1 cellular context compared by ENCODE assay signal in genomic region chr17:27381007-27381501, GRCh38.
TF ChIP-seq lines count a peak whose summit lies in the region.

No MANE protein-coding gene starts in this region.

TF ChIP-seq in K562, 482 proteins besides CTCF, POLR2A, EP300 and RAD21 (continued from another document and continues in another):
- no peak for TF ChIP-seq ILK (tag; IDR thresholded peaks at IDR 0.05; ENCODE audit: borderline replicate concordance, low read depth)
- peak in 1 of 2 experiments; percentile 82; a peak in 2 of 4 replicates for TF ChIP-seq NONO (IDR thresholded peaks at IDR 0.05; ENCODE audit: low read depth in 2 of 2, low read length in 1 of 2)
- no peak for TF ChIP-seq EWSR1 (IDR thresholded peaks at IDR 0.05; ENCODE audit: borderline replicate concordance, low read depth, partially characterized antibody)
- no peak for TF ChIP-seq MCM3 (IDR thresholded peaks at IDR 0.05)
- no peak for TF ChIP-seq HES1 (IDR thresholded peaks at IDR 0.05; ENCODE audit: low read depth)
- no peak for TF ChIP-seq JUNB (CRISPR knock-in tag; conservative IDR thresholded peaks at IDR 0.05)
- peak; percentile 72; the same call in 1 of the 2 replicates for TF ChIP-seq CBX5 (IDR thresholded peaks at IDR 0.05; ENCODE audit: borderline replicate concordance, low read depth)
- TF ChIP-seq ARID3B (CRISPR knock-in tag; IDR thresholded peaks at IDR 0.05; ENCODE audit: borderline replicate concordance), result no peak
- no peak for TF ChIP-seq PCBP2 (IDR thresholded peaks at IDR 0.05; ENCODE audit: low read depth, low read length, poor library complexity, severe bottlenecking)
- TF ChIP-seq MYC (IDR thresholded peaks at IDR 0.05; ENCODE audit: low read depth, low read length), result peak; percentile 84
- no peak for TF ChIP-seq MYC (CRISPR knock-in tag; IDR thresholded peaks at IDR 0.05; ENCODE audit: borderline replicate concordance, low read depth)
- TF ChIP-seq NCOA6 (IDR thresholded peaks at IDR 0.05), result no peak
- TF ChIP-seq E4F1 (CRISPR knock-in tag; IDR thresholded peaks at IDR 0.05; ENCODE audit: borderline replicate concordance), result no peak
- TF ChIP-seq ZBTB12 (CRISPR knock-in tag; IDR thresholded peaks at IDR 0.05), result no peak
- TF ChIP-seq MYNN (IDR thresholded peaks at IDR 0.05), result peak; percentile 89
- TF ChIP-seq MYNN (CRISPR knock-in tag; IDR thresholded peaks at IDR 0.05), result no peak
- TF ChIP-seq DACH1 (IDR thresholded peaks at IDR 0.05; ENCODE audit: partially characterized antibody), result peak; percentile 27
- TF ChIP-seq POLR2H (tag; IDR thresholded peaks at IDR 0.05; ENCODE audit: low read depth), result no peak
- no peak for TF ChIP-seq ZNF280A (IDR thresholded peaks at IDR 0.05; ENCODE audit: low read depth, partially characterized antibody)
- TF ChIP-seq CLOCK (CRISPR knock-in tag; IDR thresholded peaks at IDR 0.05; ENCODE audit: borderline replicate concordance), result no peak
- TF ChIP-seq THAP12 (CRISPR knock-in tag; IDR thresholded peaks at IDR 0.05), result peak; percentile 89
- TF ChIP-seq TCF15 (CRISPR knock-in tag; IDR thresholded peaks at IDR 0.05), result no peak
- TF ChIP-seq ZNF695 (CRISPR knock-in tag; IDR thresholded peaks at IDR 0.05), result no peak
- TF ChIP-seq TRIM28 (IDR thresholded peaks at IDR 0.05), result no peak; the same call in 1 of the 2 replicates
- peak; percentile 97 for TF ChIP-seq KLF13 (tag; IDR thresholded peaks at IDR 0.05; ENCODE audit: borderline replicate concordance, low read depth)
- TF ChIP-seq RBM39 (optimal IDR thresholded peaks at IDR 0.05; ENCODE audit: low read depth, low read length), result no peak
- no peak for TF ChIP-seq NFRKB (IDR thresholded peaks at IDR 0.05; ENCODE audit: low read depth)
- TF ChIP-seq ZNF76 (CRISPR knock-in tag; IDR thresholded peaks at IDR 0.05; ENCODE audit: borderline replicate concordance), result no peak
- no peak for TF ChIP-seq ZNF445 (CRISPR knock-in tag; IDR thresholded peaks at IDR 0.05; ENCODE audit: low read depth)
- TF ChIP-seq PHF8 (IDR thresholded peaks at IDR 0.05; ENCODE audit: borderline replicate concordance, low read length), result no peak; the same call in 1 of the 2 replicates
- no peak for TF ChIP-seq SMARCA5 (IDR thresholded peaks at IDR 0.05)
- no peak for TF ChIP-seq HDAC8 (tag; IDR thresholded peaks at IDR 0.05)
- TF ChIP-seq PATZ1 (CRISPR knock-in tag; IDR thresholded peaks at IDR 0.05; ENCODE audit: borderline replicate concordance), result no peak
- TF ChIP-seq ETS2 (tag; IDR thresholded peaks at IDR 0.05; ENCODE audit: borderline replicate concordance, poor library complexity, severe bottlenecking), result no peak
